Comparison of ENCODE assay signal across 15 cellular contexts in genomic region chr1:242634732-242635131, GRCh38.
"Had no signal": no experiment of that assay in that cellular context is flagged by ENCODE, and none has a peak within 500 bp of the region (broad histone marks: within the 10 kb centered on the region; RNA-seq: fewer than 3 reads in every experiment).

No MANE protein-coding gene starts in this region.

- FAIRE-seq: endothelial cell of umbilical vein, pancreas, urothelium cell line had no signal

- DNase-seq: effector CD4-positive, alpha-beta T cell; endodermal cell; erythroblast; foreskin keratinocyte; left colon; mesendoderm; naive B cell; occipital lobe; pancreas; right cardiac atrium; stimulated activated CD4-positive, alpha-beta T cell treated with anti-CD3 and anti-CD28 coated beads, Interleukin-2, amount 100 ng/mL, for 48 hours; stimulated activated naive CD8-positive, alpha-beta T cell treated with anti-CD3 and anti-CD28 coated beads, Interleukin-15, Interleukin-2, amounts not matched to agents 100 U/mL and 50 U/mL, for 24 hours; thyroid gland had no signal
